16 cellular contexts compared by ENCODE assay signal in genomic region chrX:25014366-25014838, GRCh38. TPM values are rescaled to one million over a fixed set of nuclear protein-coding genes. Genes with fewer than 3 reads are reported as not detected.
DNase-seq lines count a peak whose midpoint lies in the region; ATAC-seq and TF ChIP-seq lines count a peak whose summit lies in the region.
"Had no signal": no experiment of that assay in that cellular context is flagged by ENCODE, and none has a peak within 500 bp of the region (broad histone marks: within the 10 kb centered on the region; RNA-seq: fewer than 3 reads in every experiment).

No MANE protein-coding gene starts in this region.

- peaks cover 16% of the 10 kb centered on the region for H3K4me1 Mint-ChIP-seq in activated naive CD4-positive, alpha-beta T cell treated with anti-CD3 and anti-CD28 coated beads, Interleukin-2, amount 10 ng/mL, durations not matched to agents 7 days and 5 days
- H3K4me1 Mint-ChIP-seq in T-helper 17 cell (peaks cover 9% of the 10 kb centered on the region), memory B cell (peaks cover 14% of the 10 kb centered on the region)
- peaks cover 12 to 26% of the 10 kb centered on the region in 2 donors for H3K4me1 Mint-ChIP-seq in stimulated activated naive B cell treated with anti-CD40 and anti-IgM and Interleukin-4, amounts not matched to agents 10 μg/mL and 1 μg/mL and 100 μg/mL, for 72 hours

- CTCF ChIA-PET in activated naive CD4-positive, alpha-beta T cell treated with anti-CD3 and anti-CD28 coated beads, Interleukin-2, amount 10 ng/mL, durations not matched to agents 7 days and 5 days (lab: Charles Lee) = no interaction called here

- no peaks in the 10 kb centered on the region for H3K9me3 Mint-ChIP-seq in activated naive CD4-positive, alpha-beta T cell treated with anti-CD3 and anti-CD28 coated beads, Interleukin-2, amount 10 ng/mL, durations not matched to agents 7 days and 5 days
- H3K9me3 Mint-ChIP-seq in activated naive CD4-positive, alpha-beta T cell treated with anti-CD3 and anti-CD28 coated beads, Interleukin-2, amount 50 U/mL, for 72 hours = no peaks in the 10 kb centered on the region
- no peaks in the 10 kb centered on the region for H3K9me3 Mint-ChIP-seq in memory B cell
- no peaks in the 10 kb centered on the region for H3K9me3 Mint-ChIP-seq in stimulated activated naive B cell treated with anti-CD40 and anti-IgM and Interleukin-4, amounts not matched to agents 10 μg/mL and 1 μg/mL and 100 μg/mL, for 72 hours
- H3K9me3 Mint-ChIP-seq: HFFc6 had no signal

- H3K27me3 Mint-ChIP-seq in activated naive CD4-positive, alpha-beta T cell treated with anti-CD3 and anti-CD28 coated beads, Interleukin-2, amount 10 ng/mL, durations not matched to agents 7 days and 5 days = peaks cover 88% of the 10 kb centered on the region
- H3K27me3 Mint-ChIP-seq in T-helper 17 cell = peaks cover 53% of the 10 kb centered on the region
- peaks cover 20% of the 10 kb centered on the region for H3K27me3 Mint-ChIP-seq in memory B cell
- peaks cover 56 to 57% of the 10 kb centered on the region in 2 donors for H3K27me3 Mint-ChIP-seq in stimulated activated naive B cell treated with anti-CD40 and anti-IgM and Interleukin-4, amounts not matched to agents 10 μg/mL and 1 μg/mL and 100 μg/mL, for 72 hours

- no peaks in the 10 kb centered on the region for H3K4me1 ChIP-seq in osteoblast (ENCODE audit: insufficient read depth, low read length)

- H3K36me3 ChIP-seq in osteoblast (ENCODE audit: insufficient read depth, low read length) = no peaks in the 10 kb centered on the region
- H3K36me3 ChIP-seq: vagina had no signal

- peaks cover 89% of the 10 kb centered on the region for H3K27me3 ChIP-seq in osteoblast (ENCODE audit: insufficient read depth, low read length)
- H3K27me3 ChIP-seq: vagina had no signal

- no peak overlapping the region for H3K4me3 ChIP-seq in osteoblast (ENCODE audit: insufficient read depth, low read length)
- H3K4me3 ChIP-seq: PC-9, vagina had no signal

- no peak overlapping the region for H3K4me2 ChIP-seq in osteoblast (ENCODE audit: insufficient read depth, low read length)
- H3K4me2 ChIP-seq: PC-9 had no signal

- peak overlapping the region; percentile 11 for H3K27ac Mint-ChIP-seq in activated naive CD4-positive, alpha-beta T cell treated with anti-CD3 and anti-CD28 coated beads, Interleukin-2, amount 10 ng/mL, durations not matched to agents 7 days and 5 days
- no peak overlapping the region for H3K27ac Mint-ChIP-seq in activated naive CD4-positive, alpha-beta T cell treated with anti-CD3 and anti-CD28 coated beads, Interleukin-2, amount 50 U/mL, for 72 hours
- no peak overlapping the region for H3K27ac Mint-ChIP-seq in T-helper 17 cell
- H3K27ac Mint-ChIP-seq in memory B cell = peak overlapping the region; percentile 80
- no peak overlapping the region for H3K27ac Mint-ChIP-seq in stimulated activated naive B cell treated with anti-CD40 and anti-IgM and Interleukin-4, amounts not matched to agents 10 μg/mL and 1 μg/mL and 100 μg/mL, for 72 hours
- H3K27ac Mint-ChIP-seq: HFFc6 had no signal

- TF ChIP-seq CTCF in osteoblast (IDR thresholded peaks at IDR 0.05; ENCODE audit: extremely low read depth, low read depth, low read length) = no peak

- no peak for ATAC-seq in activated naive CD4-positive, alpha-beta T cell treated with anti-CD3 and anti-CD28 coated beads, Interleukin-2, amount 50 U/mL, for 72 hours
- ATAC-seq in T-helper 17 cell (no peak), memory B cell (ENCODE audit: low read depth) (no peak)
- no peak for ATAC-seq in stimulated activated naive B cell treated with anti-CD40 and anti-IgM and Interleukin-4, amounts not matched to agents 10 μg/mL and 1 μg/mL and 100 μg/mL, for 72 hours (replicated peaks)
- ATAC-seq: esophagus mucosa had no signal

- no peak overlapping the region for H3K27ac ChIP-seq in osteoblast (ENCODE audit: low read depth, low read length)
- H3K27ac ChIP-seq: PC-9, vagina had no signal

- H3K9me3 ChIP-seq in T-helper 17 cell (ENCODE audit: control insufficient read depth, low read length, poor library complexity, severe bottlenecking) (no peaks in the 10 kb centered on the region), osteoblast (ENCODE audit: low read depth, low read length) (no peaks in the 10 kb centered on the region)
- H3K9me3 ChIP-seq: vagina had no signal

- peak overlapping the region; percentile 43 for H3K4me3 Mint-ChIP-seq in activated naive CD4-positive, alpha-beta T cell treated with anti-CD3 and anti-CD28 coated beads, Interleukin-2, amount 10 ng/mL, durations not matched to agents 7 days and 5 days
- H3K4me3 Mint-ChIP-seq in T-helper 17 cell = peak overlapping the region; percentile 77
- peak overlapping the region; percentile 81 for H3K4me3 Mint-ChIP-seq in memory B cell
- peak overlapping the region; percentile 70 to 73 for H3K4me3 Mint-ChIP-seq in stimulated activated naive B cell treated with anti-CD40 and anti-IgM and Interleukin-4, amounts not matched to agents 10 μg/mL and 1 μg/mL and 100 μg/mL, for 72 hours
- H3K4me3 Mint-ChIP-seq: HFFc6 had no signal

- DNase-seq in activated naive CD4-positive, alpha-beta T cell treated with anti-CD3 and anti-CD28 coated beads, Interleukin-2, amount 10 ng/mL, durations not matched to agents 7 days and 5 days = no peak
- DNase-seq in activated naive CD4-positive, alpha-beta T cell treated with anti-CD3 and anti-CD28 coated beads, Interleukin-2, amount 50 U/mL, for 72 hours (ENCODE audit: low spot score in 2 of 2) = no peak
- no peak for DNase-seq in T-helper 17 cell
- no peak for DNase-seq in memory B cell (ENCODE audit: low spot score in 2 of 2)
- DNase-seq in stimulated activated naive B cell treated with anti-CD40 and anti-IgM and Interleukin-4, amounts not matched to agents 10 μg/mL and 1 μg/mL and 100 μg/mL, for 72 hours = no peak
- no peak for DNase-seq in osteoblast (ENCODE audit: insufficient read length, low spot score, missing footprints)
- no peak for DNase-seq in NOMO-1 (lab: John Stamatoyannopoulos, UW; ENCODE audit: unreplicated experiment in 2 of 2)
- DNase-seq in inferior parietal cortex (ENCODE audit: extremely low spot score) = no peak
- DNase-seq: dermis blood vessel endothelial cell, HFFc6, NCI-H748 treated with DMSO at 0.1 percent for 48 hours, PC-9 had no signal

- H3K36me3 Mint-ChIP-seq in activated naive CD4-positive, alpha-beta T cell treated with anti-CD3 and anti-CD28 coated beads, Interleukin-2, amount 10 ng/mL, durations not matched to agents 7 days and 5 days = no peaks in the 10 kb centered on the region
- peaks cover 0 to 12% of the 10 kb centered on the region in 2 donors for H3K36me3 Mint-ChIP-seq in activated naive CD4-positive, alpha-beta T cell treated with anti-CD3 and anti-CD28 coated beads, Interleukin-2, amount 50 U/mL, for 72 hours
- H3K36me3 Mint-ChIP-seq in T-helper 17 cell (ENCODE audit: low read depth) (peaks cover 4% of the 10 kb centered on the region), memory B cell (peaks cover 3% of the 10 kb centered on the region)
- H3K36me3 Mint-ChIP-seq in stimulated activated naive B cell treated with anti-CD40 and anti-IgM and Interleukin-4, amounts not matched to agents 10 μg/mL and 1 μg/mL and 100 μg/mL, for 72 hours = peaks cover 3 to 8% of the 10 kb centered on the region in 2 donors

- H3K79me2 ChIP-seq in osteoblast (ENCODE audit: insufficient read depth, low read length) = no peaks in the 10 kb centered on the region

- no peaks in the 10 kb centered on the region for H4K20me1 ChIP-seq in osteoblast (ENCODE audit: insufficient read depth, low read length)

- no peak overlapping the region for H2AFZ ChIP-seq in osteoblast (ENCODE audit: low read length)
- H2AFZ ChIP-seq: PC-9 had no signal

RNA-seq across cellular contexts. Expression of gene ARX, which starts 1.4 kb away (rescaled TPM):
- not detected for total RNA-seq in activated naive CD4-positive, alpha-beta T cell treated with anti-CD3 and anti-CD28 coated beads, Interleukin-2, amount 50 U/mL, for 72 hours
- total RNA-seq in T-helper 17 cell = not detected
- not detected in 2 replicates for total RNA-seq in osteoblast
- total RNA-seq: dermis blood vessel endothelial cell, esophagus mucosa, HFFc6, liver, PC-9, renal cortical epithelial cell, vagina had no signal

Comparison
In these comparisons a context has a peak if more than half of its experiments do, and no peak if none do; other contexts are left out.
1. H3K27ac Mint-ChIP-seq: peak in activated naive CD4-positive, alpha-beta T cell treated with anti-CD3 and anti-CD28 coated beads, Interleukin-2, amount 10 ng/mL, durations not matched to agents 7 days and 5 days (single experiment) and memory B cell (single experiment); none in activated naive CD4-positive, alpha-beta T cell treated with anti-CD3 and anti-CD28 coated beads, Interleukin-2, amount 50 U/mL, for 72 hours (0 of 2), T-helper 17 cell (single experiment) and stimulated activated naive B cell treated with anti-CD40 and anti-IgM and Interleukin-4, amounts not matched to agents 10 μg/mL and 1 μg/mL and 100 μg/mL, for 72 hours (single experiment).
2. Peak in every context shown above with its lines, with median percentiles within 50 percentile points of each other: H3K4me3 Mint-ChIP-seq.